In genomic region chr10:42866115-42866995, GRCh38 we compare ENCODE assay signal across 8 cellular contexts.
DNase-seq lines count a peak whose midpoint lies in the region; ATAC-seq, FAIRE-seq and TF ChIP-seq lines count a peak whose summit lies in the region.

No MANE protein-coding gene starts in this region.

- peak; percentile 52 to 87 for TF ChIP-seq CTCF in endothelial cell of umbilical vein (IDR thresholded peaks at IDR 0.05; ENCODE audit: extremely low read depth in 1 of 2, insufficient read depth in 1 of 2, low read depth in 1 of 2, low read length in 2 of 2)

- H3K36me3 ChIP-seq in endothelial cell of umbilical vein (ENCODE audit: control insufficient read depth in 2 of 2, extremely low read depth in 1 of 2, insufficient read depth in 2 of 2, low read length in 2 of 2) (no peaks in the 10 kb centered on the region), mesenchymal stem cell (ENCODE audit: control insufficient read depth in 1 of 2, insufficient read depth in 2 of 2, low read depth in 1 of 2, low read length in 2 of 2) (no peaks in the 10 kb centered on the region)

- H3K4me2 ChIP-seq in endothelial cell of umbilical vein (ENCODE audit: insufficient read depth, low read length) (no peak overlapping the region), mesenchymal stem cell (ENCODE audit: low read length, poor library complexity, severe bottlenecking) (no peak overlapping the region)

- no peak overlapping the region for H3K4me3 Mint-ChIP-seq in activated CD4-positive, alpha-beta memory T cell treated with anti-CD3 and anti-CD28 coated beads, Interleukin-2, amount 10 ng/mL, durations not matched to agents 7 days and 5 days

- H3K4me1 Mint-ChIP-seq in activated CD4-positive, alpha-beta memory T cell treated with anti-CD3 and anti-CD28 coated beads, Interleukin-2, amount 10 ng/mL, durations not matched to agents 7 days and 5 days = peaks cover 8% of the 10 kb centered on the region

- no peak overlapping the region for H3K18ac ChIP-seq in mesenchymal stem cell (ENCODE audit: low read depth in 1 of 2, low read length in 2 of 2)

- H3K79me2 ChIP-seq in endothelial cell of umbilical vein (ENCODE audit: control insufficient read depth, insufficient read depth, low read length) = no peaks in the 10 kb centered on the region

- no peak overlapping the region for H2BK120ac ChIP-seq in mesenchymal stem cell (ENCODE audit: low read depth, low read length)

- peak; percentile 57 for ATAC-seq in GM21528 (IDR thresholded peaks at IDR 0.05; ENCODE audit: low FRiP score, unreplicated experiment)

- no peaks in the 10 kb centered on the region for H3K9me3 Mint-ChIP-seq in activated CD4-positive, alpha-beta memory T cell treated with anti-CD3 and anti-CD28 coated beads, Interleukin-2, amount 10 ng/mL, durations not matched to agents 7 days and 5 days

- FAIRE-seq in endothelial cell of umbilical vein (lab: Jason Lieb, UNC) = peak; percentile 31

- no peak overlapping the region for H2BK5ac ChIP-seq in mesenchymal stem cell (ENCODE audit: low read depth, low read length, poor library complexity, severe bottlenecking)

- intact Hi-C loops in endothelial cell of umbilical vein (cut with micrococcal nuclease) = loop anchor here (1.0 to 5.0 kb wide), 4 partner anchors 213 to 596 kb away; no protein-coding TSS in a partner anchor

- no peak overlapping the region for H2BK12ac ChIP-seq in mesenchymal stem cell (ENCODE audit: low read length in 2 of 2)

- dilution Hi-C loops in endothelial cell of umbilical vein (cut with MboI; ENCODE audit: extremely low pct_ligation_motif_present, low sequenced_read_pairs) = no loop called here

- H3K79me1 ChIP-seq in mesenchymal stem cell (replicated peaks; ENCODE audit: low read length, poor library complexity, severe bottlenecking) = no peaks in the 10 kb centered on the region

- H3K4me1 ChIP-seq in endothelial cell of umbilical vein (ENCODE audit: control insufficient read depth, extremely low read depth, insufficient read depth, low read length) (peaks cover 2% of the 10 kb centered on the region), mesenchymal stem cell (ENCODE audit: control insufficient read depth, insufficient read depth, low read depth, low read length) (peaks cover 9% of the 10 kb centered on the region)

- H4K20me1 ChIP-seq in endothelial cell of umbilical vein (replicated peaks; ENCODE audit: control insufficient read depth, extremely low read depth, insufficient read depth, low read length) = no peaks in the 10 kb centered on the region

- DNase-seq in D341Med (ENCODE audit: low spot score) = peak; percentile 81
- peak; percentile 45 for DNase-seq in NCI-H146 treated with DMSO at 0.1 percent for 48 hours (lab: John Stamatoyannopoulos, UW; ENCODE audit: unreplicated experiment)
- DNase-seq in activated CD4-positive, alpha-beta memory T cell treated with anti-CD3 and anti-CD28 coated beads, Interleukin-2, amount 10 ng/mL, durations not matched to agents 7 days and 5 days = peak; percentile 60
- DNase-seq in endothelial cell of umbilical vein (ENCODE audit: low read depth, low spot score) = peak; percentile 65
- DNase-seq in mesenchymal stem cell = peak; percentile 75
- peak; percentile 70 for DNase-seq in stimulated activated CD8-positive, alpha-beta memory T cell treated with anti-CD3 and anti-CD28 coated beads, Interleukin-4, amount 100 ng/mL, for 48 hours
- DNase-seq in KG1 (lab: John Stamatoyannopoulos, UW) = no peak

- H4K91ac ChIP-seq in mesenchymal stem cell (ENCODE audit: low read length) = no peak overlapping the region

- H3K9ac ChIP-seq in endothelial cell of umbilical vein (replicated peaks; ENCODE audit: extremely low read depth, insufficient read depth, low read length) = no peak overlapping the region
- peak overlapping the region; percentile 38 for H3K9ac ChIP-seq in mesenchymal stem cell (ENCODE audit: low read length)

- no peak overlapping the region for H2BK15ac ChIP-seq in mesenchymal stem cell (ENCODE audit: low read depth, poor library complexity, severe bottlenecking)

- H3K9me1 ChIP-seq in endothelial cell of umbilical vein (replicated peaks; ENCODE audit: control insufficient read depth, extremely low read depth, insufficient read depth, low read length) = no peaks in the 10 kb centered on the region

- TF ChIP-seq POLR2A in endothelial cell of umbilical vein (IDR thresholded peaks at IDR 0.05; ENCODE audit: low read depth, low read length) = no peak

- H3K14ac ChIP-seq in mesenchymal stem cell (ENCODE audit: low read length in 2 of 2) = peak overlapping the region in 1 of 2 experiments; percentile 44

- no peak overlapping the region for H3K27ac ChIP-seq in endothelial cell of umbilical vein (ENCODE audit: insufficient read depth, low read depth, low read length)
- H3K27ac ChIP-seq in mesenchymal stem cell (ENCODE audit: low read length, poor library complexity, severe bottlenecking) = no peak overlapping the region

- POLR2A ChIA-PET in activated CD4-positive, alpha-beta memory T cell treated with anti-CD3 and anti-CD28 coated beads, Interleukin-2, amount 10 ng/mL, durations not matched to agents 7 days and 5 days (lab: Charles Lee) = no interaction called here
- POLR2A ChIA-PET in endothelial cell of umbilical vein (lab: Charles Lee) = no interaction called here

- no peak overlapping the region for H3K23ac ChIP-seq in mesenchymal stem cell (ENCODE audit: low read length in 2 of 2)

- CTCF ChIA-PET in activated CD4-positive, alpha-beta memory T cell treated with anti-CD3 and anti-CD28 coated beads, Interleukin-2, amount 10 ng/mL, durations not matched to agents 7 days and 5 days (lab: Charles Lee) = interaction anchor here (0.6 to 1.0 kb wide), 2 partner anchors 209 to 279 kb away, joined by 3 to 5 read pairs; no protein-coding TSS in a partner anchor
- CTCF ChIA-PET in endothelial cell of umbilical vein (lab: Charles Lee) = interaction anchor here (0.7 to 3.1 kb wide), 4 partner anchors 213 to 239 kb away, joined by 3 to 25 read pairs (median 5); no protein-coding TSS in a partner anchor

- H3K9me3 ChIP-seq in endothelial cell of umbilical vein (replicated peaks; ENCODE audit: control insufficient read depth, insufficient read depth, low read length) = no peaks in the 10 kb centered on the region
- H3K9me3 ChIP-seq in mesenchymal stem cell (ENCODE audit: control insufficient read depth, low read length) = no peaks in the 10 kb centered on the region

- WGBS in mesenchymal stem cell = 37% methylated on average over 87 of the region's 87 CpGs

- no peak overlapping the region for H3K27ac Mint-ChIP-seq in activated CD4-positive, alpha-beta memory T cell treated with anti-CD3 and anti-CD28 coated beads, Interleukin-2, amount 10 ng/mL, durations not matched to agents 7 days and 5 days

- no TSS peak for BruUV-seq in endothelial cell of umbilical vein (replicated peaks; lab: Mats Ljungman, UMichigan)

- peaks cover 6 to 21% of the 10 kb centered on the region in 2 experiments for H3K27me3 ChIP-seq in endothelial cell of umbilical vein (ENCODE audit: control insufficient read depth in 2 of 2, insufficient read depth in 2 of 2, low read length in 2 of 2)
- H3K27me3 ChIP-seq in mesenchymal stem cell (ENCODE audit: control insufficient read depth in 1 of 2, insufficient read depth in 1 of 2, low read length in 2 of 2) = peaks cover 24 to 37% of the 10 kb centered on the region in 2 experiments

- H3K36me3 Mint-ChIP-seq in activated CD4-positive, alpha-beta memory T cell treated with anti-CD3 and anti-CD28 coated beads, Interleukin-2, amount 10 ng/mL, durations not matched to agents 7 days and 5 days (ENCODE audit: low read depth) = no peaks in the 10 kb centered on the region

- H4K8ac ChIP-seq in mesenchymal stem cell (ENCODE audit: low read length) = peak overlapping the region; percentile 62

- no peak overlapping the region for H3K4ac ChIP-seq in mesenchymal stem cell (ENCODE audit: low read depth in 1 of 2, low read length in 2 of 2)

- H3K27me3 Mint-ChIP-seq in activated CD4-positive, alpha-beta memory T cell treated with anti-CD3 and anti-CD28 coated beads, Interleukin-2, amount 10 ng/mL, durations not matched to agents 7 days and 5 days = peaks cover 43% of the 10 kb centered on the region

- H2AFZ ChIP-seq in endothelial cell of umbilical vein (ENCODE audit: low read depth, low read length) (peak overlapping the region; percentile 3), mesenchymal stem cell (ENCODE audit: low read depth, low read length) (no peak overlapping the region)

- no peak overlapping the region for H2AK5ac ChIP-seq in mesenchymal stem cell (ENCODE audit: low read length, severe bottlenecking)

- H3K4me3 ChIP-seq in endothelial cell of umbilical vein (replicated peaks in 1 of 3; ENCODE audit: insufficient read depth in 1 of 3, low read depth in 1 of 3, low read length in 3 of 3) = no peak overlapping the region
- peak overlapping the region in 1 of 2 experiments; percentile 70 for H3K4me3 ChIP-seq in mesenchymal stem cell (ENCODE audit: insufficient read depth in 1 of 2, low read depth in 1 of 2, low read length in 2 of 2)

TF ChIP-seq in endothelial cell of umbilical vein, 7 proteins besides CTCF, POLR2A, EP300 and RAD21:
- no peak for TF ChIP-seq MYC (IDR thresholded peaks at IDR 0.05; ENCODE audit: low read depth, low read length)
- TF ChIP-seq EZH2 (IDR thresholded peaks at IDR 0.05; ENCODE audit: borderline replicate concordance, low read depth, low read length, severe bottlenecking) = peak; percentile 26
- TF ChIP-seq MAX (IDR thresholded peaks at IDR 0.05; ENCODE audit: insufficient read depth, insufficient read length) = peak; percentile 57
TF ChIP-seq in endothelial cell of umbilical vein: peak in this region for 2.
